Comparison of ENCODE assay signal across 17 cellular contexts in the genomic region with DNA sequence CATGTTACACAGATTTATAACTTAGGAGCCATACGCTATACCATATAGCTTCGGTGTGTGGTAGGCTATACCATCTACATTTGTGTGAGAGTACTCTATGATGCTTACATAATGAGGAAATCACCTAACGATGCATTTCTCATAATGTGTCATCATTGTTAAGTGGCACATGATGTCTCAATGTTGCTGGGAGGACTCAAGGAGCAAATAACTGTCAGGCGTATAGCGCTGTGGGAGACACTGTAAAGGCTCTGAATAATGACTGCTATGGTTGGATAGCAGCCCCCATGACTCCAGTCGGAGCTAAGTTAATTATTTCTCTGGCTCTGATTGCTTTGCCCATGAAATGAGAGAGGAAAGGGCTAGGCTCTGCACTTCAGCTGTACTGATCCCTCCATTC.
"Had no signal": no experiment of that assay in that cellular context is flagged by ENCODE, and none has a peak within 500 bp of the region (broad histone marks: within the 10 kb centered on the region; RNA-seq: fewer than 3 reads in every experiment).

No MANE protein-coding gene starts in this region.

- H3K36me3 Mint-ChIP-seq: brain had no signal

- DNase-seq: activated CD4-positive, CD25-positive, alpha-beta regulatory T cell treated with anti-CD3 and anti-CD28 coated beads, Interleukin-2, amount 50 U/mL, for 72 hours; activated CD8-positive, alpha-beta T cell treated with anti-CD3 and anti-CD28 coated beads for 36 hours; activated gamma-delta T cell; activated T-cell treated with anti-CD3 and anti-CD28 coated beads, Interleukin-2, amount 50 U/mL, for 48 hours; amniotic stem cell; effector memory CD4-positive, alpha-beta T cell; heart right ventricle; left cardiac atrium; naive thymus-derived CD8-positive, alpha-beta T cell; stimulated activated CD4-positive, alpha-beta T cell treated with anti-CD3 and anti-CD28 coated beads, Interleukin-1b, Interleukin-23, amount 100 ng/mL, for 48 hours had no signal

- H3K4me1 Mint-ChIP-seq: brain; naive thymus-derived CD8-positive, alpha-beta T cell had no signal

- H3K9ac ChIP-seq: parathyroid adenoma had no signal

- H3K36me3 ChIP-seq: gastroesophageal sphincter, heart right ventricle, neutrophil had no signal

- H3K27ac Mint-ChIP-seq: activated CD8-positive, alpha-beta T cell treated with anti-CD3 and anti-CD28 coated beads for 36 hours; activated naive CD8-positive, alpha-beta T cell; brain; dendritic cell treated with granulocyte-macrophage colony-stimulating factor and Interleukin-4, amounts not matched to agents 40 ng/mL and 50 ng/mL, for 4 days; naive thymus-derived CD8-positive, alpha-beta T cell had no signal

- H2AFZ ChIP-seq: parathyroid adenoma had no signal

- H3K27ac ChIP-seq: gastroesophageal sphincter, heart right ventricle, neutrophil, parathyroid adenoma had no signal

- H3K4me1 ChIP-seq: gastroesophageal sphincter, heart right ventricle, parathyroid adenoma had no signal

- ATAC-seq: activated CD8-positive, alpha-beta T cell treated with anti-CD3 and anti-CD28 coated beads for 36 hours; gastroesophageal sphincter; heart right ventricle; left cardiac atrium; naive thymus-derived CD8-positive, alpha-beta T cell had no signal

- H3K9me3 ChIP-seq: neutrophil had no signal

- H3K4me3 ChIP-seq: gastroesophageal sphincter, heart right ventricle, lung had no signal

- H3K27me3 ChIP-seq: neutrophil had no signal

- H3K4me3 Mint-ChIP-seq: activated CD8-positive, alpha-beta T cell treated with anti-CD3 and anti-CD28 coated beads for 36 hours; activated naive CD8-positive, alpha-beta T cell; brain; dendritic cell treated with granulocyte-macrophage colony-stimulating factor and Interleukin-4, amounts not matched to agents 40 ng/mL and 50 ng/mL, for 4 days; naive thymus-derived CD8-positive, alpha-beta T cell had no signal

- H3K79me2 ChIP-seq: parathyroid adenoma had no signal
